In the genomic region with DNA sequence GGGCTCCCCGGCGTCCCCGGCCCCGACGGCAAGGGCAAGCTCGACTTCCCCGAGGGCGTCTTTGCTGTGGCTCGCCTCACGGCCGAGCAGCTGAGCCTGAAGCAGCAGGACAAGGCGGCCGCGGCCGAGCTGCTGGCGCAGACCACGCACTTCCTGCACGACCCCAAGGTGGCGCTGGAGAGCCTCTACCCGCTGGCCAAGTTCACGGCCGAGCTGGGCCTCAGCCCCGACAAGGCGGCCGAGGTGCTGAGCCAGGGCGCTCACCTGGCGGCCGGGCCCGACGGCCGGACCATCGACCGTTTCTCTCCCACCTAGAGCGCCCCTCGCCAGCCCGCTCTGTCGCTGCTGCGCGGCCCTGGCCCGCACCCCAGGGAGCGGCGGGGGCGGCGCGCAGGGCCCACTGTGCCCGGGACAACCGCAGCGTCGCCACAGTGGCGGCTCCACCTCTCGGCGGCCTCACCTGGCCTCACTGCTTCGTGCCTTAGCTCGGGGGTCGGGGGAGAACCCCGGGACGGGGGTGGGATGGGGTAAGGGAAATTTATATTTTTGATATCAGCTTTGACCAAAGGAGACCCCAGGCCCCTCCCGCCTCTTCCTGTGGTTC, we compare ENCODE assay signal across 1 cellular context.
TF ChIP-seq lines count a peak whose summit lies in the region.

No MANE protein-coding gene starts in this region.

TF ChIP-seq in HepG2, 621 proteins besides CTCF, POLR2A, EP300 and RAD21:
- TF ChIP-seq ZNF768 (CRISPR knock-in tag; IDR thresholded peaks at IDR 0.05) (no peak), STAG1 (CRISPR knock-in tag; IDR thresholded peaks at IDR 0.05) (peak; percentile 40), ZNF75D (CRISPR knock-in tag; IDR thresholded peaks at IDR 0.05; ENCODE audit: borderline replicate concordance) (no peak), HOXA3 (CRISPR knock-in tag; IDR thresholded peaks at IDR 0.05) (peak; percentile 64), ZBTB38 (CRISPR knock-in tag; IDR thresholded peaks at IDR 0.05) (peak; percentile 37; the same call in 1 of the 2 replicates)
- TF ChIP-seq, protein P1, sequence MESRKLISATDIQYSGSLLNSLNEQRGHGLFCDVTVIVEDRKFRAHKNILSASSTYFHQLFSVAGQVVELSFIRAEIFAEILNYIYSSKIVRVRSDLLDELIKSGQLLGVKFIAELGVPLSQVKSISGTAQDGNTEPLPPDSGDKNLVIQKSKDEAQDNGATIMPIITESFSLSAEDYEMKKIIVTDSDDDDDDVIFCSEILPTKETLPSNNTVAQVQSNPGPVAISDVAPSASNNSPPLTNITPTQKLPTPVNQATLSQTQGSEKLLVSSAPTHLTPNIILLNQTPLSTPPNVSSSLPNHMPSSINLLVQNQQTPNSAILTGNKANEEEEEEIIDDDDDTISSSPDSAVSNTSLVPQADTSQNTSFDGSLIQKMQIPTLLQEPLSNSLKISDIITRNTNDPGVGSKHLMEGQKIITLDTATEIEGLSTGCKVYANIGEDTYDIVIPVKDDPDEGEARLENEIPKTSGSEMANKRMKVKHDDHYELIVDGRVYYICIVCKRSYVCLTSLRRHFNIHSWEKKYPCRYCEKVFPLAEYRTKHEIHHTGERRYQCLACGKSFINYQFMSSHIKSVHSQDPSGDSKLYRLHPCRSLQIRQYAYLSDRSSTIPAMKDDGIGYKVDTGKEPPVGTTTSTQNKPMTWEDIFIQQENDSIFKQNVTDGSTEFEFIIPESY (CRISPR knock-in tag; IDR thresholded peaks at IDR 0.05) = peak; percentile 99
- TF ChIP-seq, protein P2, sequence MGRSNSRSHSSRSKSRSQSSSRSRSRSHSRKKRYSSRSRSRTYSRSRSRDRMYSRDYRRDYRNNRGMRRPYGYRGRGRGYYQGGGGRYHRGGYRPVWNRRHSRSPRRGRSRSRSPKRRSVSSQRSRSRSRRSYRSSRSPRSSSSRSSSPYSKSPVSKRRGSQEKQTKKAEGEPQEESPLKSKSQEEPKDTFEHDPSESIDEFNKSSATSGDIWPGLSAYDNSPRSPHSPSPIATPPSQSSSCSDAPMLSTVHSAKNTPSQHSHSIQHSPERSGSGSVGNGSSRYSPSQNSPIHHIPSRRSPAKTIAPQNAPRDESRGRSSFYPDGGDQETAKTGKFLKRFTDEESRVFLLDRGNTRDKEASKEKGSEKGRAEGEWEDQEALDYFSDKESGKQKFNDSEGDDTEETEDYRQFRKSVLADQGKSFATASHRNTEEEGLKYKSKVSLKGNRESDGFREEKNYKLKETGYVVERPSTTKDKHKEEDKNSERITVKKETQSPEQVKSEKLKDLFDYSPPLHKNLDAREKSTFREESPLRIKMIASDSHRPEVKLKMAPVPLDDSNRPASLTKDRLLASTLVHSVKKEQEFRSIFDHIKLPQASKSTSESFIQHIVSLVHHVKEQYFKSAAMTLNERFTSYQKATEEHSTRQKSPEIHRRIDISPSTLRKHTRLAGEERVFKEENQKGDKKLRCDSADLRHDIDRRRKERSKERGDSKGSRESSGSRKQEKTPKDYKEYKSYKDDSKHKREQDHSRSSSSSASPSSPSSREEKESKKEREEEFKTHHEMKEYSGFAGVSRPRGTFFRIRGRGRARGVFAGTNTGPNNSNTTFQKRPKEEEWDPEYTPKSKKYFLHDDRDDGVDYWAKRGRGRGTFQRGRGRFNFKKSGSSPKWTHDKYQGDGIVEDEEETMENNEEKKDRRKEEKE (IDR thresholded peaks at IDR 0.05) = no peak
- TF ChIP-seq, protein P3, sequence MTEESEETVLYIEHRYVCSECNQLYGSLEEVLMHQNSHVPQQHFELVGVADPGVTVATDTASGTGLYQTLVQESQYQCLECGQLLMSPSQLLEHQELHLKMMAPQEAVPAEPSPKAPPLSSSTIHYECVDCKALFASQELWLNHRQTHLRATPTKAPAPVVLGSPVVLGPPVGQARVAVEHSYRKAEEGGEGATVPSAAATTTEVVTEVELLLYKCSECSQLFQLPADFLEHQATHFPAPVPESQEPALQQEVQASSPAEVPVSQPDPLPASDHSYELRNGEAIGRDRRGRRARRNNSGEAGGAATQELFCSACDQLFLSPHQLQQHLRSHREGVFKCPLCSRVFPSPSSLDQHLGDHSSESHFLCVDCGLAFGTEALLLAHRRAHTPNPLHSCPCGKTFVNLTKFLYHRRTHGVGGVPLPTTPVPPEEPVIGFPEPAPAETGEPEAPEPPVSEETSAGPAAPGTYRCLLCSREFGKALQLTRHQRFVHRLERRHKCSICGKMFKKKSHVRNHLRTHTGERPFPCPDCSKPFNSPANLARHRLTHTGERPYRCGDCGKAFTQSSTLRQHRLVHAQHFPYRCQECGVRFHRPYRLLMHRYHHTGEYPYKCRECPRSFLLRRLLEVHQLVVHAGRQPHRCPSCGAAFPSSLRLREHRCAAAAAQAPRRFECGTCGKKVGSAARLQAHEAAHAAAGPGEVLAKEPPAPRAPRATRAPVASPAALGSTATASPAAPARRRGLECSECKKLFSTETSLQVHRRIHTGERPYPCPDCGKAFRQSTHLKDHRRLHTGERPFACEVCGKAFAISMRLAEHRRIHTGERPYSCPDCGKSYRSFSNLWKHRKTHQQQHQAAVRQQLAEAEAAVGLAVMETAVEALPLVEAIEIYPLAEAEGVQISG (CRISPR knock-in tag; IDR thresholded peaks at IDR 0.05) = 0 out of 2 replicates have a peak, but pooled peaks have one; percentile 20
